In genomic region chr18:61196745-61197144, GRCh38 we compare ENCODE assay signal across 22 cellular contexts.
DNase-seq lines count a peak whose midpoint lies in the region; ATAC-seq and TF ChIP-seq lines count a peak whose summit lies in the region.
"Had no signal": no experiment of that assay in that cellular context is flagged by ENCODE, and none has a peak within 500 bp of the region (broad histone marks: within the 10 kb centered on the region; RNA-seq: fewer than 3 reads in every experiment).

No MANE protein-coding gene starts in this region.

- H3K79me2 ChIP-seq in SK-N-SH (ENCODE audit: insufficient read depth), result no peaks in the 10 kb centered on the region

- H3K4me1 ChIP-seq in SK-N-SH (ENCODE audit: control insufficient read depth in 1 of 2, insufficient read depth in 2 of 2, low read depth in 1 of 2, low read length in 1 of 2), result 0 out of 4 replicates have a peak, but pooled peaks cover 0 to 6% of the 10 kb centered on the region in 2 experiments
- H3K4me1 ChIP-seq: A549; BLaER1 treated with 17β-estradiol and CSF1 and Interleukin-3, amounts not matched to agents 10 nM and 100 nM; Caco-2 had no signal

- WGBS in SK-N-SH (ENCODE audit: low lambda C conversion rate), result 38% methylated on average over 4 of the region's 4 CpGs

- no peaks in the 10 kb centered on the region for H3K27me3 ChIP-seq in SK-N-SH (ENCODE audit: insufficient read depth)
- H3K27me3 ChIP-seq: BLaER1 treated with 17β-estradiol and CSF1 and Interleukin-3, amounts not matched to agents 10 nM and 100 nM had no signal

- H3K9me3 ChIP-seq in SK-N-SH, result no peaks in the 10 kb centered on the region
- H3K9me3 ChIP-seq: A549; BLaER1 treated with 17β-estradiol and CSF1 and Interleukin-3, amounts not matched to agents 10 nM and 100 nM; Caco-2 had no signal

- no peak for TF ChIP-seq RAD21 in SK-N-SH (IDR thresholded peaks at IDR 0.05; ENCODE audit: low read length)

- no peak for TF ChIP-seq EP300 in SK-N-SH (IDR thresholded peaks at IDR 0.05; ENCODE audit: borderline replicate concordance in 1 of 2, low read depth in 1 of 2, low read length in 1 of 2)

- H3F3A ChIP-seq in SK-N-SH (replicated peaks; ENCODE audit: insufficient read depth), result no peaks in the 10 kb centered on the region

- no peak overlapping the region for H2AFZ ChIP-seq in SK-N-SH (ENCODE audit: low read depth)

- no peaks in the 10 kb centered on the region for H3K9me2 ChIP-seq in SK-N-SH

- DNase-seq in SK-N-SH (no peak), NCI-H82 treated with DMSO at 0.1 percent for 48 hours (lab: John Stamatoyannopoulos, UW; ENCODE audit: unreplicated experiment) (peak; percentile 27)
- DNase-seq: AML-193; Caco-2; Calu3; CD4-positive, alpha-beta T cell; CD8-positive, alpha-beta T cell; DMS 273 treated with DMSO at 0.1 percent for 48 hours; DMS153; DMS53; DMS79; DND-41; EL; GDM1 had no signal

- TF ChIP-seq CTCF in SK-N-SH (IDR thresholded peaks at IDR 0.05), result no peak

- H3K4me3 ChIP-seq in SK-N-SH (ENCODE audit: low read depth in 2 of 2, low read length in 1 of 2), result no peak overlapping the region
- H3K4me3 ChIP-seq: A549; BLaER1 treated with 17β-estradiol and CSF1 and Interleukin-3, amounts not matched to agents 10 nM and 100 nM; GM12878 had no signal

- CTCF ChIA-PET in SK-N-SH (lab: Yijun Ruan, JAX), result interaction anchor here (1.4 kb wide), 1 partner anchor 14 kb away, joined by 4 read pairs; no protein-coding TSS in a partner anchor

- POLR2A ChIA-PET in SK-N-SH (lab: Yijun Ruan, JAX), result no interaction called here

- H4K20me1 ChIP-seq in SK-N-SH (ENCODE audit: insufficient read depth), result no peaks in the 10 kb centered on the region
- H4K20me1 ChIP-seq: BLaER1 treated with 17β-estradiol and CSF1 and Interleukin-3, amounts not matched to agents 10 nM and 100 nM had no signal

- H3K9ac ChIP-seq in SK-N-SH, result no peak overlapping the region
- H3K9ac ChIP-seq: BLaER1 treated with 17β-estradiol and CSF1 and Interleukin-3, amounts not matched to agents 10 nM and 100 nM had no signal

- H3K4me2 ChIP-seq in SK-N-SH, result no peak overlapping the region
- H3K4me2 ChIP-seq: A549; BLaER1 treated with 17β-estradiol and CSF1 and Interleukin-3, amounts not matched to agents 10 nM and 100 nM had no signal

- ATAC-seq in SK-N-SH treated with all-trans-retinoic acid at 6 μM for 48 hours, result no peak
- ATAC-seq in GM21381 (IDR thresholded peaks at IDR 0.05; ENCODE audit: unreplicated experiment), result no peak
- no peak for ATAC-seq in GM21717 (IDR thresholded peaks at IDR 0.05; ENCODE audit: unreplicated experiment)
- ATAC-seq: A549; CD8-positive, alpha-beta T cell; GM12878 had no signal

- H3K27ac ChIP-seq in SK-N-SH (ENCODE audit: low read depth in 2 of 2, low read length in 1 of 2), result no peak overlapping the region
- H3K27ac ChIP-seq: 22Rv1; A549; BLaER1 treated with 17β-estradiol and CSF1 and Interleukin-3, amounts not matched to agents 10 nM and 100 nM; C4-2B had no signal

- H3K36me3 ChIP-seq in SK-N-SH (replicated peaks in 1 of 2; ENCODE audit: control insufficient read depth in 1 of 2, insufficient read depth in 2 of 2, low read length in 1 of 2), result no peaks in the 10 kb centered on the region
- H3K36me3 ChIP-seq: BLaER1 treated with 17β-estradiol and CSF1 and Interleukin-3, amounts not matched to agents 10 nM and 100 nM had no signal

TF ChIP-seq in SK-N-SH treated with all-trans-retinoic acid at 6 μM for 48 hours, 23 proteins besides CTCF, POLR2A, EP300 and RAD21:
- TF ChIP-seq CREB5 (CRISPR knock-in tag; IDR thresholded peaks at IDR 0.05; ENCODE audit: low read depth), result peak; percentile 76
- TF ChIP-seq ISL1 (CRISPR knock-in tag; IDR thresholded peaks at IDR 0.05), result peak; percentile 68
- no peak for TF ChIP-seq RARB (CRISPR knock-in tag; IDR thresholded peaks at IDR 0.05)

TF ChIP-seq in SK-N-SH, 30 proteins besides CTCF, POLR2A, EP300 and RAD21:
- TF ChIP-seq TEAD4 (IDR thresholded peaks at IDR 0.05; ENCODE audit: borderline replicate concordance, insufficient read depth), result no peak
- no peak for TF ChIP-seq SMC3 (IDR thresholded peaks at IDR 0.05; ENCODE audit: low read depth, low read length)
- no peak for TF ChIP-seq GABPA (IDR thresholded peaks at IDR 0.05; ENCODE audit: low read depth)
- no peak for TF ChIP-seq FOSL2 (IDR thresholded peaks at IDR 0.05; ENCODE audit: borderline replicate concordance, low read depth)
TF ChIP-seq in SK-N-SH: peak in this region for 0.
